In genomic region chr5:140365282-140365681, GRCh38 we compare ENCODE assay signal across 28 cellular contexts. TPM values are rescaled to one million over a fixed set of nuclear protein-coding genes. Genes with fewer than 3 reads are reported as not detected.
DNase-seq lines count a peak whose midpoint lies in the region; ATAC-seq, FAIRE-seq and TF ChIP-seq lines count a peak whose summit lies in the region.
"Had no signal": no experiment of that assay in that cellular context is flagged by ENCODE, and none has a peak within 500 bp of the region (broad histone marks: within the 10 kb centered on the region; RNA-seq: fewer than 3 reads in every experiment).

No MANE protein-coding gene starts in this region.

- peaks cover 4% of the 10 kb centered on the region for H3K36me3 Mint-ChIP-seq in Calu3 (ENCODE audit: insufficient read depth, unreplicated experiment)
- no peaks in the 10 kb centered on the region for H3K36me3 Mint-ChIP-seq in CD4-positive, alpha-beta memory T cell
- H3K36me3 Mint-ChIP-seq: CD14-positive monocyte, IgD-negative memory B cell, T-cell had no signal

- H3K4me3 Mint-ChIP-seq in Calu3 (ENCODE audit: low read depth, unreplicated experiment): no peak overlapping the region
- no peak overlapping the region for H3K4me3 Mint-ChIP-seq in CD4-positive, alpha-beta memory T cell
- H3K4me3 Mint-ChIP-seq: CD14-positive monocyte, IgD-negative memory B cell had no signal

- no peak overlapping the region for H3K27ac Mint-ChIP-seq in Calu3 (ENCODE audit: unreplicated experiment)
- no peak overlapping the region for H3K27ac Mint-ChIP-seq in CD4-positive, alpha-beta memory T cell
- H3K27ac Mint-ChIP-seq: CD14-positive monocyte, IgD-negative memory B cell, T-cell had no signal

- H3K27ac ChIP-seq in BLaER1: no peak overlapping the region
- H3K27ac ChIP-seq in HEK293 (ENCODE audit: extremely low read depth, low read depth, low read length): no peak overlapping the region
- no peak overlapping the region for H3K27ac ChIP-seq in PC-3 (ENCODE audit: low read length)
- no peak overlapping the region for H3K27ac ChIP-seq in keratinocyte (ENCODE audit: control insufficient read depth, insufficient read depth, low read length)
- H3K27ac ChIP-seq in CD4-positive, alpha-beta memory T cell (ENCODE audit: low read depth, low read length): no peak overlapping the region
- H3K27ac ChIP-seq: A549, PC-9 had no signal

- H3K9me3 ChIP-seq in BLaER1 (no peaks in the 10 kb centered on the region), HEK293 (ENCODE audit: control insufficient read depth, insufficient read depth, low read depth, low read length) (no peaks in the 10 kb centered on the region), PC-3 (ENCODE audit: low read length) (no peaks in the 10 kb centered on the region), keratinocyte (ENCODE audit: control insufficient read depth, low read depth, low read length) (no peaks in the 10 kb centered on the region)
- no peaks in the 10 kb centered on the region for H3K9me3 ChIP-seq in CD4-positive, alpha-beta memory T cell (ENCODE audit: control insufficient read depth in 1 of 2, low read length in 2 of 2)
- H3K9me3 ChIP-seq: A549, HAP-1, MG63 had no signal

- H3K4me1 Mint-ChIP-seq in Calu3 (ENCODE audit: low read depth, unreplicated experiment): peaks cover 14% of the 10 kb centered on the region
- peaks cover 2 to 6% (median 5%) of the 10 kb centered on the region in 4 donors for H3K4me1 Mint-ChIP-seq in CD4-positive, alpha-beta memory T cell

- H3K79me2 ChIP-seq in PC-3 (ENCODE audit: low read length) (no peaks in the 10 kb centered on the region), keratinocyte (ENCODE audit: control insufficient read depth, insufficient read depth, low read length) (no peaks in the 10 kb centered on the region)

- no peaks in the 10 kb centered on the region for H3K27me3 Mint-ChIP-seq in Calu3 (ENCODE audit: unreplicated experiment)
- H3K27me3 Mint-ChIP-seq in CD4-positive, alpha-beta memory T cell: peaks cover 0 to 2% of the 10 kb centered on the region in 2 donors
- H3K27me3 Mint-ChIP-seq: IgD-negative memory B cell, T-cell had no signal

- H3K27me3 ChIP-seq in BLaER1 (no peaks in the 10 kb centered on the region), PC-3 (ENCODE audit: low read length) (no peaks in the 10 kb centered on the region), keratinocyte (ENCODE audit: control insufficient read depth, extremely low read depth, insufficient read depth, low read length) (no peaks in the 10 kb centered on the region)
- H3K27me3 ChIP-seq in CD4-positive, alpha-beta memory T cell (ENCODE audit: insufficient read depth, low read length): no peaks in the 10 kb centered on the region
- H3K27me3 ChIP-seq: MG63 had no signal

- peaks cover 4% of the 10 kb centered on the region for H3K9me1 ChIP-seq in keratinocyte (ENCODE audit: control insufficient read depth, extremely low read depth, insufficient read depth, low read length)

- H2AFZ ChIP-seq in PC-3 (ENCODE audit: low read length) (no peak overlapping the region), keratinocyte (ENCODE audit: control insufficient read depth, low read length) (peak overlapping the region; percentile 46)
- H2AFZ ChIP-seq: PC-9 had no signal

- H3K36me3 ChIP-seq in BLaER1 (no peaks in the 10 kb centered on the region), HEK293 (ENCODE audit: control insufficient read depth in 2 of 2, insufficient read depth in 1 of 2, low read length in 2 of 2) (no peaks in the 10 kb centered on the region), PC-3 (ENCODE audit: low read depth, low read length) (no peaks in the 10 kb centered on the region), keratinocyte (ENCODE audit: control insufficient read depth in 2 of 2, extremely low read depth in 1 of 2, insufficient read depth in 2 of 2, low read length in 2 of 2) (no peaks in the 10 kb centered on the region)
- no peaks in the 10 kb centered on the region for H3K36me3 ChIP-seq in CD4-positive, alpha-beta memory T cell (ENCODE audit: insufficient read depth, low read length)
- H3K36me3 ChIP-seq: HAP-1, MG63 had no signal

- POLR2A ChIA-PET in HEK293 (lab: Yijun Ruan, JAX) (no interaction called here), PC-3 (lab: Charles Lee; ENCODE audit: unreplicated experiment) (no interaction called here)
- POLR2A ChIA-PET in CD4-positive, alpha-beta memory T cell (lab: Charles Lee; ENCODE audit: partially characterized antibody): no interaction called here

- DNase-seq in PC-3 (peak; percentile 74), keratinocyte (ENCODE audit: low read depth, low spot score) (no peak), Calu3 (no peak), RKO (ENCODE audit: low spot score) (no peak)
- no peak for DNase-seq in CD4-positive, alpha-beta memory T cell
- DNase-seq: AML-193; GOT3; MG63; NCI-H1105 treated with DMSO at 0.1 percent for 48 hours; NCI-H146; NCI-H2029; NCI-H446 treated with DMSO at 0.1 percent for 48 hours; NCI-H526; NCI-H82; NK-92 treated with Interleukin-12 subunit alpha and Interleukin-12 subunit beta, amount 100 ng/mL, for 24 hours; RPMI8226; SHP77; T-cell had no signal

- ATAC-seq in PC-3: peak; percentile 59
- ATAC-seq in GM21619 (IDR thresholded peaks at IDR 0.05; ENCODE audit: unreplicated experiment): no peak
- ATAC-seq: A549, T-cell had no signal

- H3K9me2 ChIP-seq in PC-3 (replicated peaks; ENCODE audit: low read length): no peaks in the 10 kb centered on the region

- H3K4me1 ChIP-seq in BLaER1 (peaks cover 27% of the 10 kb centered on the region), HEK293 (ENCODE audit: control insufficient read depth, insufficient read depth, low read length) (no peaks in the 10 kb centered on the region), PC-3 (ENCODE audit: insufficient read depth, low read length) (peaks cover 11% of the 10 kb centered on the region), keratinocyte (ENCODE audit: control insufficient read depth, extremely low read depth, insufficient read depth, low read length) (peaks cover 25% of the 10 kb centered on the region)
- peaks cover 9% of the 10 kb centered on the region for H3K4me1 ChIP-seq in CD4-positive, alpha-beta memory T cell (ENCODE audit: insufficient read depth, low read length)
- H3K4me1 ChIP-seq: A549, HAP-1 had no signal

- peak overlapping the region; percentile 67 for H3K4me2 ChIP-seq in BLaER1
- 0 out of 2 replicates have a peak overlapping the region, but pooled peaks have one; percentile 10 for H3K4me2 ChIP-seq in PC-3 (ENCODE audit: low read length)
- peak overlapping the region; percentile 9 for H3K4me2 ChIP-seq in keratinocyte (ENCODE audit: control insufficient read depth, extremely low read depth, insufficient read depth, low read depth, low read length)
- H3K4me2 ChIP-seq: A549, PC-9 had no signal

- no peaks in the 10 kb centered on the region for H3F3A ChIP-seq in PC-3 (ENCODE audit: low read length, unreplicated experiment)

- intact Hi-C loops in PC-3 (cut with micrococcal nuclease) (no loop called here), Calu3 (cut with micrococcal nuclease; ENCODE audit: unreplicated experiment) (no loop called here)
- intact Hi-C loops in CD4-positive, alpha-beta memory T cell (cut with micrococcal nuclease): no loop called here

- FAIRE-seq in keratinocyte (lab: Jason Lieb, UNC): peak; percentile 90
- FAIRE-seq: A549, D721Med, GM18507 had no signal

- no peak for TF ChIP-seq CTCF in HEK293 (tag by site-specific recombination; IDR thresholded peaks at IDR 0.05)
- no peak for TF ChIP-seq CTCF in PC-3 (conservative IDR thresholded peaks at IDR 0.05; ENCODE audit: low read depth, low read length)
- TF ChIP-seq CTCF in keratinocyte (optimal IDR thresholded peaks at IDR 0.05 in 1 of 3, IDR thresholded peaks at IDR 0.05 in 1 of 3, conservative IDR thresholded peaks at IDR 0.05 in 1 of 3; ENCODE audit: extremely low read depth in 1 of 3, insufficient read depth in 2 of 3, low read length in 3 of 3): no peak
- no peak for TF ChIP-seq CTCF in Calu3 (IDR thresholded peaks at IDR 0.05; ENCODE audit: unreplicated experiment)

- CTCF ChIA-PET in HEK293 (lab: Yijun Ruan, JAX) (interaction anchor here (0.6 to 3.6 kb wide), 7 partner anchors 11 to 282 kb away, joined by 3 to 28 read pairs (median 3); partner anchors contain the start of genes HBEGF, IK and NDUFA2), PC-3 (lab: Charles Lee) (no interaction called here), Calu3 (lab: Charles Lee) (no interaction called here)
- CTCF ChIA-PET in CD4-positive, alpha-beta memory T cell (lab: Charles Lee; ENCODE audit: partially characterized antibody): interaction anchor here (1.0 to 5.3 kb wide), 9 partner anchors 7 to 354 kb away, joined by 3 to 28 read pairs (median 4); partner anchors contain the start of genes HBEGF and TMCO6

- H3K4me3 ChIP-seq in BLaER1 (no peak overlapping the region), HEK293 (ENCODE audit: low read depth, low read length) (no peak overlapping the region), PC-3 (ENCODE audit: low read length) (no peak overlapping the region), keratinocyte (ENCODE audit: control insufficient read depth in 2 of 3, extremely low read depth in 1 of 3, insufficient read depth in 2 of 3, low read depth in 1 of 3, low read length in 3 of 3) (no peak overlapping the region)
- H3K4me3 ChIP-seq in CD4-positive, alpha-beta memory T cell (ENCODE audit: low read length in 2 of 2): no peak overlapping the region
- H3K4me3 ChIP-seq: A549, HAP-1, MG63, PC-9 had no signal

- no TSS peak for BruUV-seq in PC-3 (replicated peaks; lab: Mats Ljungman, UMichigan)
- no TSS peak for BruUV-seq in Calu3 (replicated peaks; lab: Mats Ljungman, UMichigan)

- dilution Hi-C loops in keratinocyte (cut with MboI; ENCODE audit: extremely low pct_ligation_motif_present, low sequenced_read_pairs): no loop called here

- no peaks in the 10 kb centered on the region for H3K9me3 Mint-ChIP-seq in Calu3 (ENCODE audit: low read depth, unreplicated experiment)
- no peaks in the 10 kb centered on the region for H3K9me3 Mint-ChIP-seq in CD4-positive, alpha-beta memory T cell
- H3K9me3 Mint-ChIP-seq: CD14-positive monocyte, IgD-negative memory B cell, T-cell had no signal

- H3K9ac ChIP-seq in BLaER1 (no peak overlapping the region), PC-3 (ENCODE audit: low read length) (no peak overlapping the region), keratinocyte (ENCODE audit: control insufficient read depth, extremely low read depth, insufficient read depth, low read length) (no peak overlapping the region)

- no peaks in the 10 kb centered on the region for H4K20me1 ChIP-seq in BLaER1
- no peaks in the 10 kb centered on the region for H4K20me1 ChIP-seq in PC-3 (ENCODE audit: low read length)
- H4K20me1 ChIP-seq in keratinocyte (ENCODE audit: control insufficient read depth, extremely low read depth, insufficient read depth, low read length): no peaks in the 10 kb centered on the region

RNA-seq across cellular contexts. Expression of gene SLC4A9, which starts 5.3 kb away (rescaled TPM):
- total RNA-seq in PC-3 (2014; rRNA removed) (0.29 TPM in 1 of 2 replicates, not detected in the other), Calu3 (2022) (0.24 TPM in 1 of 2 replicates, not detected in the other)
- 0.04 to 0.14 TPM (median 0.07 TPM) in 3 replicates for polyA plus RNA-seq in keratinocyte
- not detected for polyA plus RNA-seq in keratinocyte (2011; ENCODE audit: low read depth)
- 0.09 TPM in 1 of 2 replicates, not detected in the other for polyA plus RNA-seq in keratinocyte (2011; cell fraction: cytosol; rRNA removed)
- polyA plus RNA-seq in keratinocyte (2011; cell fraction: nucleus; rRNA removed): 0.13 and 0.25 TPM in 2 replicates
- 0.06 and 0.07 TPM in 2 replicates for polyA plus RNA-seq in keratinocyte (2012; ENCODE audit: low replicate concordance)
- not detected in 3 replicates for polyA minus RNA-seq in keratinocyte
- polyA minus RNA-seq in keratinocyte (2011; cell fraction: cytosol; rRNA and poly(A)+ RNA removed): not detected
- polyA minus RNA-seq in keratinocyte (2011; cell fraction: nucleus; rRNA and poly(A)+ RNA removed): 0.11 TPM in 1 of 2 replicates, not detected in the other
- total RNA-seq in CD4-positive, alpha-beta memory T cell: not detected
- polyA plus RNA-seq in CD4-positive, alpha-beta memory T cell: not detected
- polyA plus RNA-seq: A549, CD14-positive monocyte, IgD-negative memory B cell had no signal

RNA-seq across cellular contexts. Expression of gene HBEGF, which starts 18.9 kb away (rescaled TPM):
- total RNA-seq in PC-3 (2014; rRNA removed) (82.6 and 85.9 TPM in 2 replicates), Calu3 (2022) (6.4 and 7.2 TPM in 2 replicates)
- polyA plus RNA-seq in keratinocyte: 29.0 to 53.1 TPM (median 34.2 TPM) in 3 replicates
- polyA plus RNA-seq in keratinocyte (2011; ENCODE audit: low read depth): 45.6 TPM
- polyA plus RNA-seq in keratinocyte (2011; cell fraction: cytosol; rRNA removed): 24.8 and 37.0 TPM in 2 replicates
- polyA plus RNA-seq in keratinocyte (2011; cell fraction: nucleus; rRNA removed): 108 and 131 TPM in 2 replicates
- polyA plus RNA-seq in keratinocyte (2012; ENCODE audit: low replicate concordance): 22.1 and 109 TPM in 2 replicates
- 11.6 to 23.4 TPM (median 17.4 TPM) in 3 replicates for polyA minus RNA-seq in keratinocyte
- 13.8 TPM for polyA minus RNA-seq in keratinocyte (2011; cell fraction: cytosol; rRNA and poly(A)+ RNA removed)
- polyA minus RNA-seq in keratinocyte (2011; cell fraction: nucleus; rRNA and poly(A)+ RNA removed): 30.2 and 41.6 TPM in 2 replicates
- total RNA-seq in CD4-positive, alpha-beta memory T cell: under 1 TPM; 0.52 to 0.86 TPM
- 1 to 10 TPM; 1.2 to 2.4 TPM for polyA plus RNA-seq in CD4-positive, alpha-beta memory T cell

RNA-seq across cellular contexts. Expression of gene ANKHD1, which starts 36.4 kb away (rescaled TPM):
- total RNA-seq in PC-3 (2014; rRNA removed) (64.6 and 81.1 TPM in 2 replicates), Calu3 (2022) (160 and 167 TPM in 2 replicates)
- 39.5 to 65.9 TPM (median 54.3 TPM) in 3 replicates for polyA plus RNA-seq in keratinocyte
- polyA plus RNA-seq in keratinocyte (2011; ENCODE audit: low read depth): 179 TPM
- 20.3 and 36.1 TPM in 2 replicates for polyA plus RNA-seq in keratinocyte (2011; cell fraction: cytosol; rRNA removed)
- polyA plus RNA-seq in keratinocyte (2011; cell fraction: nucleus; rRNA removed): 95.3 and 112 TPM in 2 replicates
- 40.4 and 64.5 TPM in 2 replicates for polyA plus RNA-seq in keratinocyte (2012; ENCODE audit: low replicate concordance)
- polyA minus RNA-seq in keratinocyte: 59.5 to 110 TPM (median 78.3 TPM) in 3 replicates
- 22.4 TPM for polyA minus RNA-seq in keratinocyte (2011; cell fraction: cytosol; rRNA and poly(A)+ RNA removed)
- 82.0 and 150 TPM in 2 replicates for polyA minus RNA-seq in keratinocyte (2011; cell fraction: nucleus; rRNA and poly(A)+ RNA removed)
- 100 to 1,000 TPM; 228 to 252 TPM for total RNA-seq in CD4-positive, alpha-beta memory T cell
- polyA plus RNA-seq in CD4-positive, alpha-beta memory T cell: 100 to 1,000 TPM in 1 of 2 donors, 10 to 100 TPM in 1; 58.6 to 100 TPM

Comparison
In these comparisons a context has a peak if more than half of its experiments do, and no peak if none do; other contexts are left out.
1. H3K4me2 ChIP-seq: peak in every context shown above with its lines; median percentile 67 in BLaER1; 10 in PC-3; 9 in keratinocyte.
2. RNA of gene HBEGF, which starts 18.9 kb away (total RNA-seq): 82.6 to 85.9 TPM in PC-3; 6.4 to 7.2 TPM in Calu3 and 0.52 to 0.86 TPM in CD4-positive, alpha-beta memory T cell; every median in the first group is over 10 times any median in the second.
3. CTCF ChIA-PET loops: an anchor here in HEK293 (0.6 to 3.6 kb wide) and CD4-positive, alpha-beta memory T cell (1.0 to 5.3 kb wide); none called in PC-3 and Calu3.